ENCODE assay signal across 19 cellular contexts in genomic region chr1:180462099-180462498, GRCh38.
"Had no signal": no experiment of that assay in that cellular context is flagged by ENCODE, and none has a peak within 500 bp of the region (broad histone marks: within the 10 kb centered on the region; RNA-seq: fewer than 3 reads in every experiment).

No MANE protein-coding gene starts in this region.

- H2AFZ ChIP-seq: hepatocyte had no signal

- H3K4me1 ChIP-seq: ascending aorta, esophagus squamous epithelium, left lung, right atrium auricular region, suprapubic skin had no signal

- H3K27ac ChIP-seq: ascending aorta, esophagus squamous epithelium, hepatocyte, left lung, right atrium auricular region, skin epidermis, suprapubic skin had no signal

- H3K27ac Mint-ChIP-seq: activated naive CD8-positive, alpha-beta T cell treated with anti-CD3 and anti-CD28 coated beads, Interleukin-2, amount 50 U/mL, for 24 hours; activated T-helper 1 cell treated with anti-CD3 and anti-CD28 coated beads, Interleukin-12 subunit alpha, Interleukin-12 subunit beta, Interleukin-2, Interleukin-4 antibody, amounts not matched to agents 30 ng/mL and 10 ng/mL and 1 ng/mL, durations not matched to agents 14 hours and 24 hours and 36 hours; nephron; progenitor cell of endocrine pancreas had no signal

- FAIRE-seq: bronchial epithelial cell, keratinocyte had no signal

- H3K4me3 ChIP-seq: ascending aorta, esophagus squamous epithelium, hepatocyte, left lung, right atrium auricular region, skin epidermis, suprapubic skin had no signal

- H3K36me3 ChIP-seq: right atrium auricular region had no signal

- H3K4me1 Mint-ChIP-seq: nephron had no signal

- DNase-seq: activated CD4-positive, CD25-positive, alpha-beta regulatory T cell treated with anti-CD3 and anti-CD28 coated beads, Interleukin-2, amount 50 U/mL, for 72 hours; activated naive CD4-positive, alpha-beta T cell; activated naive CD8-positive, alpha-beta T cell treated with anti-CD3 and anti-CD28 coated beads, Interleukin-2, amount 50 U/mL, for 24 hours; esophagus squamous epithelium; left lung; stimulated activated CD4-positive, alpha-beta T cell treated with anti-CD3 and anti-CD28 coated beads, Interleukin-4, amount 100 ng/mL, for 4 hours; stimulated activated CD8-positive, alpha-beta memory T cell treated with anti-CD3 and anti-CD28 coated beads, Interleukin-4, amount 100 ng/mL, for 48 hours; stimulated activated naive CD8-positive, alpha-beta T cell treated with anti-CD3 and anti-CD28 coated beads, Interleukin-15, Interleukin-2, amounts not matched to agents 100 U/mL and 50 U/mL, for 24 hours; trophoblast cell had no signal

- ATAC-seq: activated naive CD8-positive, alpha-beta T cell treated with anti-CD3 and anti-CD28 coated beads, Interleukin-2, amount 50 U/mL, for 24 hours; left lung; stimulated activated naive CD8-positive, alpha-beta T cell treated with anti-CD3 and anti-CD28 coated beads, Interleukin-15, Interleukin-2, amounts not matched to agents 100 U/mL and 50 U/mL, for 24 hours had no signal

- H3K27me3 ChIP-seq: ascending aorta, esophagus squamous epithelium, hepatocyte, left lung, right atrium auricular region, suprapubic skin had no signal

- H3K4me3 Mint-ChIP-seq: activated naive CD8-positive, alpha-beta T cell treated with anti-CD3 and anti-CD28 coated beads, Interleukin-2, amount 50 U/mL, for 24 hours; activated T-helper 1 cell treated with anti-CD3 and anti-CD28 coated beads, Interleukin-12 subunit alpha, Interleukin-12 subunit beta, Interleukin-2, Interleukin-4 antibody, amounts not matched to agents 30 ng/mL and 10 ng/mL and 1 ng/mL, durations not matched to agents 14 hours and 24 hours and 36 hours; nephron had no signal

- H3K27me3 Mint-ChIP-seq: activated naive CD8-positive, alpha-beta T cell treated with anti-CD3 and anti-CD28 coated beads, Interleukin-2, amount 50 U/mL, for 24 hours; progenitor cell of endocrine pancreas had no signal

- H3K4me2 ChIP-seq: hepatocyte had no signal
